In the genomic region with DNA sequence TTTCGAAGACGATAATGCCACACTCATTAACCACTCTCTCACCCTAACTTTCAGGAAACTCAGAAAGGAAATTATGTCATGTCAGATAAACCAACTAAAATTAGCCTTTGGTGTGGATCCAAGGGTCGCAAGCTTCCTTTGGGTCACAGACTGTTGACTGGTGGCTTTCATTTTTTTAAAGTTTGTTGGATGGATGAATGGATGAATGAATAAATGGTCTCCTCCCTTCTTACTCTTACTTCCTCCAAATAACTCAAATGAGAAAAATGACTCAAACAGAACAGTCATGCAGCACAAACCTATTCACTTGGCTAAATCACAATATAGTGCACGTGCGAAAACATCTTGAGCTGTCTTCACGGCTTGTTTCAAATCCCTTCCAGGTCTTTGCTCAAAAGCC, we compare ENCODE assay signal across 19 cellular contexts.
A peak's percentile ranks its signal among the peaks of the same experiment; 100 is the strongest.
DNase-seq lines count a peak whose midpoint lies in the region; ATAC-seq, FAIRE-seq and TF ChIP-seq lines count a peak whose summit lies in the region.
"Had no signal": no experiment of that assay in that cellular context is flagged by ENCODE, and none has a peak within 500 bp of the region (broad histone marks: within the 10 kb centered on the region; RNA-seq: fewer than 3 reads in every experiment).

No MANE protein-coding gene starts in this region.

- CTCF ChIA-PET in endothelial cell of umbilical vein (lab: Charles Lee) = interaction anchor here (1.2 to 2.4 kb wide), 6 partner anchors 10 to 35 kb away, joined by 3 to 23 read pairs (median 4); no protein-coding TSS in a partner anchor
- CTCF ChIA-PET in activated CD8-positive, alpha-beta T cell treated with anti-CD3 and anti-CD28 coated beads, Interleukin-2, amount 10 ng/mL, durations not matched to agents 7 days and 5 days (lab: Charles Lee) = no interaction called here

- H3K9me3 ChIP-seq in BLaER1 (peaks cover 5% of the 10 kb centered on the region; the same call in 1 of the 2 replicates), Loucy (ENCODE audit: insufficient read depth, low read depth, low read length) (no peaks in the 10 kb centered on the region), endothelial cell of umbilical vein (replicated peaks; ENCODE audit: control insufficient read depth, insufficient read depth, low read length) (no peaks in the 10 kb centered on the region)

- peaks cover 3% of the 10 kb centered on the region for H3K27me3 Mint-ChIP-seq in nephron (ENCODE audit: low read depth)
- H3K27me3 Mint-ChIP-seq in activated CD8-positive, alpha-beta T cell treated with anti-CD3 and anti-CD28 coated beads, Interleukin-2, amount 10 ng/mL, durations not matched to agents 7 days and 5 days (ENCODE audit: low read depth) = peaks cover 18% of the 10 kb centered on the region

- peak; percentile 95 for FAIRE-seq in endothelial cell of umbilical vein (lab: Jason Lieb, UNC)

- H3K4me3 ChIP-seq in BLaER1 (no peak overlapping the region), Loucy (ENCODE audit: low read length, poor library complexity, severe bottlenecking) (peak overlapping the region; percentile 62), endothelial cell of umbilical vein (replicated peaks in 1 of 3; ENCODE audit: insufficient read depth in 1 of 3, low read depth in 1 of 3, low read length in 3 of 3) (no peak overlapping the region)
- H3K4me3 ChIP-seq: skin epidermis had no signal

- peaks cover 39% of the 10 kb centered on the region for H3K36me3 Mint-ChIP-seq in nephron (ENCODE audit: low read depth)
- H3K36me3 Mint-ChIP-seq in activated CD8-positive, alpha-beta T cell treated with anti-CD3 and anti-CD28 coated beads, Interleukin-2, amount 10 ng/mL, durations not matched to agents 7 days and 5 days (ENCODE audit: low read depth) = no peaks in the 10 kb centered on the region
- H3K36me3 Mint-ChIP-seq: activated naive CD8-positive, alpha-beta T cell had no signal

- H3K36me3 ChIP-seq in BLaER1 (peaks cover 60% of the 10 kb centered on the region), Loucy (ENCODE audit: insufficient read depth, low read length) (no peaks in the 10 kb centered on the region; the same call in 1 of the 2 replicates), endothelial cell of umbilical vein (ENCODE audit: control insufficient read depth in 2 of 2, extremely low read depth in 1 of 2, insufficient read depth in 2 of 2, low read length in 2 of 2) (no peaks in the 10 kb centered on the region)

- H3K9me3 Mint-ChIP-seq in nephron = no peaks in the 10 kb centered on the region
- no peaks in the 10 kb centered on the region for H3K9me3 Mint-ChIP-seq in activated CD8-positive, alpha-beta T cell treated with anti-CD3 and anti-CD28 coated beads, Interleukin-2, amount 10 ng/mL, durations not matched to agents 7 days and 5 days (ENCODE audit: insufficient read depth)
- H3K9me3 Mint-ChIP-seq: central memory CD8-positive, alpha-beta T cell; neural crest cell; stimulated activated naive CD8-positive, alpha-beta T cell treated with anti-CD3 and anti-CD28 coated beads, Interleukin-15, Interleukin-2, amounts not matched to agents 100 ng/mL and 50 ng/mL, for 24 hours had no signal

- BruUV-seq in endothelial cell of umbilical vein (replicated peaks; lab: Mats Ljungman, UMichigan) = no TSS peak

- POLR2A ChIA-PET in endothelial cell of umbilical vein (lab: Charles Lee) = no interaction called here
- POLR2A ChIA-PET in activated CD8-positive, alpha-beta T cell treated with anti-CD3 and anti-CD28 coated beads, Interleukin-2, amount 10 ng/mL, durations not matched to agents 7 days and 5 days (lab: Charles Lee) = no interaction called here

- TF ChIP-seq CTCF in Loucy (conservative IDR thresholded peaks at IDR 0.05; ENCODE audit: low read length) (no peak), endothelial cell of umbilical vein (IDR thresholded peaks at IDR 0.05; ENCODE audit: extremely low read depth in 1 of 2, insufficient read depth in 1 of 2, low read depth in 1 of 2, low read length in 2 of 2) (no peak), nephron (IDR thresholded peaks at IDR 0.05; ENCODE audit: unreplicated experiment in 3 of 3) (no peak)

- intact Hi-C loops in endothelial cell of umbilical vein (cut with micrococcal nuclease) = no loop called here

- no peaks in the 10 kb centered on the region for H3K9me2 ChIP-seq in Loucy (replicated peaks; ENCODE audit: low read depth, low read length)

- no peak overlapping the region for H3K4me3 Mint-ChIP-seq in nephron
- no peak overlapping the region for H3K4me3 Mint-ChIP-seq in activated CD8-positive, alpha-beta T cell treated with anti-CD3 and anti-CD28 coated beads, Interleukin-2, amount 10 ng/mL, durations not matched to agents 7 days and 5 days
- H3K4me3 Mint-ChIP-seq: activated naive CD8-positive, alpha-beta T cell; central memory CD8-positive, alpha-beta T cell; neural crest cell; stimulated activated naive CD8-positive, alpha-beta T cell treated with anti-CD3 and anti-CD28 coated beads, Interleukin-15, Interleukin-2, amounts not matched to agents 100 ng/mL and 50 ng/mL, for 24 hours had no signal

- dilution Hi-C loops in endothelial cell of umbilical vein (cut with MboI; ENCODE audit: extremely low pct_ligation_motif_present, low sequenced_read_pairs) = no loop called here

- peak overlapping the region; percentile 72; the same call in 1 of the 2 replicates for H2AFZ ChIP-seq in Loucy (ENCODE audit: low read length)
- H2AFZ ChIP-seq in endothelial cell of umbilical vein (ENCODE audit: low read depth, low read length) = no peak overlapping the region

- TF ChIP-seq POLR2A in endothelial cell of umbilical vein (IDR thresholded peaks at IDR 0.05; ENCODE audit: low read depth, low read length) = no peak

- peak overlapping the region; percentile 73 for H3K27ac ChIP-seq in BLaER1
- no peak overlapping the region for H3K27ac ChIP-seq in endothelial cell of umbilical vein (ENCODE audit: insufficient read depth, low read depth, low read length)
- H3K27ac ChIP-seq: epithelial cell of prostate, KMS-11, skin epidermis had no signal

- H3K27me3 ChIP-seq in BLaER1 (no peaks in the 10 kb centered on the region), Loucy (ENCODE audit: insufficient read depth, low read length, poor library complexity, severe bottlenecking) (no peaks in the 10 kb centered on the region), endothelial cell of umbilical vein (ENCODE audit: control insufficient read depth in 2 of 2, insufficient read depth in 2 of 2, low read length in 2 of 2) (peaks cover 0 to 3% of the 10 kb centered on the region in 2 experiments)

- peaks cover 31% of the 10 kb centered on the region for H3K4me1 Mint-ChIP-seq in nephron
- peaks cover 6% of the 10 kb centered on the region for H3K4me1 Mint-ChIP-seq in activated CD8-positive, alpha-beta T cell treated with anti-CD3 and anti-CD28 coated beads, Interleukin-2, amount 10 ng/mL, durations not matched to agents 7 days and 5 days (ENCODE audit: low read depth)

- peak overlapping the region; percentile 69 for H3K4me2 ChIP-seq in BLaER1
- H3K4me2 ChIP-seq in Loucy (ENCODE audit: low read depth, low read length, poor library complexity, severe bottlenecking) = peak overlapping the region; percentile 55
- peak overlapping the region; percentile 64 for H3K4me2 ChIP-seq in endothelial cell of umbilical vein (ENCODE audit: insufficient read depth, low read length)
- H3K4me2 ChIP-seq: KMS-11 had no signal

- H3F3A ChIP-seq in Loucy (ENCODE audit: low read depth) = 0 out of 2 replicates have a peak, but pooled peaks cover 7% of the 10 kb centered on the region

- peak overlapping the region; percentile 3 to 24 (median 22) for H3K27ac Mint-ChIP-seq in nephron
- H3K27ac Mint-ChIP-seq in activated CD8-positive, alpha-beta T cell treated with anti-CD3 and anti-CD28 coated beads, Interleukin-2, amount 10 ng/mL, durations not matched to agents 7 days and 5 days = no peak overlapping the region
- H3K27ac Mint-ChIP-seq: activated naive CD8-positive, alpha-beta T cell; stimulated activated naive CD8-positive, alpha-beta T cell treated with anti-CD3 and anti-CD28 coated beads, Interleukin-15, Interleukin-2, amounts not matched to agents 100 ng/mL and 50 ng/mL, for 24 hours had no signal

- no peaks in the 10 kb centered on the region for H3K9me1 ChIP-seq in endothelial cell of umbilical vein (replicated peaks; ENCODE audit: control insufficient read depth, extremely low read depth, insufficient read depth, low read length)

- no peak for ATAC-seq in stimulated activated naive CD8-positive, alpha-beta T cell treated with anti-CD3 and anti-CD28 coated beads, Interleukin-15, Interleukin-2, amounts not matched to agents 100 U/mL and 50 U/mL, for 24 hours
- no peak for ATAC-seq in activated CD8-positive, alpha-beta T cell treated with anti-CD3 and anti-CD28 coated beads, Interleukin-2, amount 10 ng/mL, durations not matched to agents 7 days and 5 days
- no peak for ATAC-seq in HG03135 (IDR thresholded peaks at IDR 0.05; ENCODE audit: unreplicated experiment)
- ATAC-seq: activated CD4-positive, CD25-positive, alpha-beta regulatory T cell treated with anti-CD3 and anti-CD28 coated beads, Interleukin-2, amount 50 U/mL, for 24 hours had no signal

- H3K79me2 ChIP-seq in Loucy (ENCODE audit: insufficient read depth, low read length) (no peaks in the 10 kb centered on the region), endothelial cell of umbilical vein (ENCODE audit: control insufficient read depth, insufficient read depth, low read length) (no peaks in the 10 kb centered on the region)

- no peaks in the 10 kb centered on the region for H4K20me1 ChIP-seq in BLaER1
- no peaks in the 10 kb centered on the region for H4K20me1 ChIP-seq in Loucy (ENCODE audit: insufficient read depth, low read length, poor library complexity, severe bottlenecking)
- no peaks in the 10 kb centered on the region for H4K20me1 ChIP-seq in endothelial cell of umbilical vein (replicated peaks; ENCODE audit: control insufficient read depth, extremely low read depth, insufficient read depth, low read length)

- H3K9ac ChIP-seq in BLaER1 = peak overlapping the region; percentile 67; the same call in 1 of the 2 replicates
- H3K9ac ChIP-seq in Loucy (ENCODE audit: low read depth, low read length, poor library complexity, severe bottlenecking) = no peak overlapping the region
- no peak overlapping the region for H3K9ac ChIP-seq in endothelial cell of umbilical vein (replicated peaks; ENCODE audit: extremely low read depth, insufficient read depth, low read length)
- H3K9ac ChIP-seq: KMS-11 had no signal

- peak; percentile 92 for DNase-seq in endothelial cell of umbilical vein (ENCODE audit: low read depth, low spot score)
- no peak for DNase-seq in stimulated activated naive CD8-positive, alpha-beta T cell treated with anti-CD3 and anti-CD28 coated beads, Interleukin-15, Interleukin-2, amounts not matched to agents 100 U/mL and 50 U/mL, for 24 hours
- DNase-seq in activated CD8-positive, alpha-beta T cell treated with anti-CD3 and anti-CD28 coated beads, Interleukin-2, amount 10 ng/mL, durations not matched to agents 7 days and 5 days = no peak
- no peak for DNase-seq in effector CD8-positive, alpha-beta T cell (lab: John Stamatoyannopoulos, UW)
- DNase-seq: H7, mammary epithelial cell, NCI-H146 had no signal

- H3K4me1 ChIP-seq in BLaER1 (peaks cover 83% of the 10 kb centered on the region), Loucy (ENCODE audit: insufficient read depth, low read length, poor library complexity, severe bottlenecking) (peaks cover 22% of the 10 kb centered on the region), endothelial cell of umbilical vein (ENCODE audit: control insufficient read depth, extremely low read depth, insufficient read depth, low read length) (peaks cover 20% of the 10 kb centered on the region)
